Comparison of ENCODE assay signal across 13 cellular contexts in the genomic region with DNA sequence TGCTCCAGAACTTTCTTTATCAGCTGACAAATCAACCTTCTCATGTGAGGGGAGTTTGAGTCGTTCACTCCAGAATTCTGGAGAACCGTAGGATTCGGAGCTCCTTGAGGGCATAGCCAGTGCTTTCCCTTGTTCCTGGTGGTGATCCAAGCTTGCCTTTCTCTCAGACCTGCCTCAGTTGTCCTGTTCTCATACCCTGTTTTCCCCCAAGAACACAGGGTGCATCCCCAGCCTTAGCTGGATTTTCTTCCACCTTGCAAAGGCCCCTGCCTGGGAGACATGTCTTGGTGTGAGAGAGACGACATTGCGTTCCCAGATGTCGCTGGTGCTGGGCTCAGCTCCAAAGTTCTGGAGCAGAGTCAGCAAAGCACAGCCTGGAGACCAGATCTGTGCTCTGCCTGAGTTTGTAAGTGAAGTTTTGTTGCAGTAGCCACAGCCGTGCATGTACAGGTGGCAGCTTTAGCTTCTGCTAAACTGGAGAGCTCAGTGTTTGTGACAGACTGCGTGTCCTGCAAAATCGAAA. TPM values are rescaled to one million over a fixed set of nuclear protein-coding genes. Genes with fewer than 3 reads are reported as not detected.
DNase-seq lines count a peak whose midpoint lies in the region; ATAC-seq, FAIRE-seq and TF ChIP-seq lines count a peak whose summit lies in the region.
"Had no signal": no experiment of that assay in that cellular context is flagged by ENCODE, and none has a peak within 500 bp of the region (broad histone marks: within the 10 kb centered on the region; RNA-seq: fewer than 3 reads in every experiment).

No MANE protein-coding gene starts in this region.

- H3K9me1 ChIP-seq in IMR-90 (ENCODE audit: insufficient read depth, low read length): peaks cover 11% of the 10 kb centered on the region; the same call in 1 of the 2 replicates

- H2BK12ac ChIP-seq in mesenchymal stem cell (ENCODE audit: low read length in 2 of 2): no peak overlapping the region

- 100% methylated on average over 1 of the region's 9 CpGs; no CpG with 5 or more reads in 1 of the 2 experiments for WGBS in IMR-90 (ENCODE audit: extremely low coverage in 2 of 2, insufficient read length in 1 of 2), 2 experiments
- WGBS in mesenchymal stem cell: 82% methylated on average over 9 of the region's 9 CpGs
- WGBS in testis, 2 donors: 69 to 71% methylated on average over 9 of the region's 9 CpGs

- no peak overlapping the region for H3K4me3 ChIP-seq in IMR-90 (ENCODE audit: insufficient read depth, low read depth, low read length)
- no peak overlapping the region for H3K4me3 ChIP-seq in mesenchymal stem cell (ENCODE audit: insufficient read depth in 1 of 2, low read depth in 1 of 2, low read length in 2 of 2)
- H3K4me3 ChIP-seq in testis: no peak overlapping the region
- H3K4me3 ChIP-seq: body of pancreas had no signal

- H2BK5ac ChIP-seq in IMR-90 (ENCODE audit: low read depth, low read length, poor library complexity, severe bottlenecking) (no peak overlapping the region), mesenchymal stem cell (ENCODE audit: low read depth, low read length, poor library complexity, severe bottlenecking) (no peak overlapping the region)

- H4K20me1 ChIP-seq in IMR-90 (ENCODE audit: insufficient read depth, low read length): peaks cover 5% of the 10 kb centered on the region; the same call in 1 of the 2 replicates

- in situ Hi-C loops in IMR-90 (cut with MboI; ENCODE audit: low sequenced_read_pairs): no loop called here

- H2AFZ ChIP-seq in IMR-90 (replicated peaks; ENCODE audit: low read length, poor library complexity): no peak overlapping the region
- no peak overlapping the region for H2AFZ ChIP-seq in mesenchymal stem cell (ENCODE audit: low read depth, low read length)

- TF ChIP-seq POLR2A in IMR-90 (IDR thresholded peaks at IDR 0.05; ENCODE audit: low read depth, low read length) (no peak), testis (IDR thresholded peaks at IDR 0.05) (no peak)

- H4K8ac ChIP-seq in IMR-90 (ENCODE audit: low read depth in 2 of 2, low read length in 2 of 2): no peak overlapping the region
- no peak overlapping the region for H4K8ac ChIP-seq in mesenchymal stem cell (ENCODE audit: low read length)

- H3K4me2 ChIP-seq in IMR-90 (ENCODE audit: low read depth, low read length): no peak overlapping the region
- H3K4me2 ChIP-seq in mesenchymal stem cell (ENCODE audit: low read length, poor library complexity, severe bottlenecking): no peak overlapping the region

- DNase-seq in Ammon's horn (ENCODE audit: low spot score) (peak; percentile 75), IMR-90 (no peak), anterior cingulate cortex (lab: John Stamatoyannopoulos, UW) (peak in 31 of 58 donors; percentile 11 to 59 (median 39)), mesenchymal stem cell (no peak), D721Med (ENCODE audit: insufficient read length, low spot score) (no peak), NCI-H1436 treated with DMSO at 0.1 percent for 48 hours (lab: John Stamatoyannopoulos, UW) (no peak), testis (no peak)
- no peak for DNase-seq in stimulated activated naive CD4-positive, alpha-beta T cell treated with Interleukin-2 at 50 U/mL for 16 hours (lab: John Stamatoyannopoulos, UW)
- DNase-seq: DMS79 had no signal

- peaks cover 20% of the 10 kb centered on the region; the same call in 1 of the 2 replicates for H3K27me3 ChIP-seq in IMR-90 (ENCODE audit: control insufficient read depth, insufficient read depth, low read length)
- peaks cover 64 to 96% of the 10 kb centered on the region in 2 experiments for H3K27me3 ChIP-seq in mesenchymal stem cell (ENCODE audit: control insufficient read depth in 1 of 2, insufficient read depth in 1 of 2, low read length in 2 of 2)
- H3K27me3 ChIP-seq in testis: no peaks in the 10 kb centered on the region
- H3K27me3 ChIP-seq: body of pancreas had no signal

- CTCF ChIA-PET in IMR-90 (lab: Yijun Ruan, JAX): interaction anchor here (0.6 to 2.0 kb wide), 7 partner anchors 10 to 114 kb away, joined by 3 to 16 read pairs (median 3); no protein-coding TSS in a partner anchor

- H2BK120ac ChIP-seq in IMR-90 (ENCODE audit: low read depth, low read length) (no peak overlapping the region), mesenchymal stem cell (ENCODE audit: low read depth, low read length) (no peak overlapping the region)

- no peaks in the 10 kb centered on the region for H3K79me1 ChIP-seq in IMR-90 (ENCODE audit: low read depth in 1 of 2, low read length in 2 of 2)
- no peaks in the 10 kb centered on the region for H3K79me1 ChIP-seq in mesenchymal stem cell (replicated peaks; ENCODE audit: low read length, poor library complexity, severe bottlenecking)

- H3K56ac ChIP-seq in IMR-90 (ENCODE audit: extremely low read depth, insufficient read depth, low read length): no peak overlapping the region

- no peak for ATAC-seq in IMR-90 (ENCODE audit: low read depth)

- H3K36me3 ChIP-seq in IMR-90 (ENCODE audit: control insufficient read depth, insufficient read depth, low read length) (no peaks in the 10 kb centered on the region), mesenchymal stem cell (ENCODE audit: control insufficient read depth in 1 of 2, insufficient read depth in 2 of 2, low read depth in 1 of 2, low read length in 2 of 2) (no peaks in the 10 kb centered on the region), testis (ENCODE audit: low read depth, missing control alignments) (no peaks in the 10 kb centered on the region)

- intact Hi-C loops in IMR-90 (cut with micrococcal nuclease) (loop anchor here (1.0 to 5.0 kb wide), 2 partner anchors 97 to 114 kb away; no protein-coding TSS in a partner anchor), testis (cut with DNase I; ENCODE audit: low total_unique reads) (loop anchor here (10.0 kb wide), 1 partner anchor 114 kb away; no protein-coding TSS in a partner anchor)

- H3K27ac ChIP-seq in IMR-90 (ENCODE audit: insufficient read depth, low read length): no peak overlapping the region
- no peak overlapping the region for H3K27ac ChIP-seq in mesenchymal stem cell (ENCODE audit: low read length, poor library complexity, severe bottlenecking)
- H3K27ac ChIP-seq in testis: no peak overlapping the region
- H3K27ac ChIP-seq: body of pancreas had no signal

- H3K4me1 ChIP-seq in IMR-90 (ENCODE audit: control insufficient read depth, insufficient read depth, low read length): peaks cover 23% of the 10 kb centered on the region; the same call in 1 of the 2 replicates
- H3K4me1 ChIP-seq in mesenchymal stem cell (ENCODE audit: control insufficient read depth, insufficient read depth, low read depth, low read length): peaks cover 36% of the 10 kb centered on the region
- H3K4me1 ChIP-seq in testis: peaks cover 6% of the 10 kb centered on the region

- dilution Hi-C loops in IMR-90 (cut with HindIII; ENCODE audit: low sequenced_read_pairs, unreplicated experiment): no loop called here

- POLR2A ChIA-PET in IMR-90 (lab: Charles Lee; ENCODE audit: unreplicated experiment): no interaction called here

- H2AK5ac ChIP-seq in IMR-90 (ENCODE audit: low read depth, low read length) (no peak overlapping the region), mesenchymal stem cell (ENCODE audit: low read length, severe bottlenecking) (no peak overlapping the region)

- H2BK15ac ChIP-seq in IMR-90 (ENCODE audit: low read depth, low read length) (no peak overlapping the region), mesenchymal stem cell (ENCODE audit: low read depth, poor library complexity, severe bottlenecking) (no peak overlapping the region)

- no peak overlapping the region for H2BK20ac ChIP-seq in IMR-90 (ENCODE audit: low read depth, low read length)

- H3K23ac ChIP-seq in IMR-90 (ENCODE audit: low read depth, low read length) (no peak overlapping the region), mesenchymal stem cell (ENCODE audit: low read length in 2 of 2) (no peak overlapping the region)

- H4K5ac ChIP-seq in IMR-90 (ENCODE audit: low read depth, low read length): no peak overlapping the region

- H3K9me3 ChIP-seq in IMR-90 (ENCODE audit: control insufficient read depth, insufficient read depth, low read length) (no peaks in the 10 kb centered on the region), mesenchymal stem cell (ENCODE audit: control insufficient read depth, low read length) (no peaks in the 10 kb centered on the region), testis (no peaks in the 10 kb centered on the region)
- H3K9me3 ChIP-seq: body of pancreas had no signal

- no peak for FAIRE-seq in D721Med (lab: Jason Lieb, UNC)
- FAIRE-seq: TTC549 had no signal

- H3K14ac ChIP-seq in IMR-90 (replicated peaks; ENCODE audit: low read depth, low read length) (no peak overlapping the region), mesenchymal stem cell (ENCODE audit: low read length in 2 of 2) (no peak overlapping the region)

- no peak overlapping the region for H3K9ac ChIP-seq in IMR-90 (ENCODE audit: low read depth, low read length)
- no peak overlapping the region for H3K9ac ChIP-seq in mesenchymal stem cell (ENCODE audit: low read length)

- H3K4ac ChIP-seq in IMR-90 (ENCODE audit: low read depth, low read length) (no peak overlapping the region), mesenchymal stem cell (ENCODE audit: low read depth in 1 of 2, low read length in 2 of 2) (no peak overlapping the region)

- H3K18ac ChIP-seq in IMR-90 (ENCODE audit: low read depth, low read length): no peak overlapping the region
- H3K18ac ChIP-seq in mesenchymal stem cell (ENCODE audit: low read depth in 1 of 2, low read length in 2 of 2): peak overlapping the region in 1 of 2 experiments; percentile 28

- H4K91ac ChIP-seq in IMR-90 (ENCODE audit: insufficient read depth, low read depth, low read length): no peak overlapping the region
- peak overlapping the region; percentile 59 for H4K91ac ChIP-seq in mesenchymal stem cell (ENCODE audit: low read length)

- no peak for TF ChIP-seq RAD21 in IMR-90 (IDR thresholded peaks at IDR 0.05; ENCODE audit: low read length)

- H2AK9ac ChIP-seq in IMR-90 (replicated peaks; ENCODE audit: low read depth, low read length, poor library complexity): peak overlapping the region; percentile 22

- TF ChIP-seq CTCF in IMR-90 (conservative IDR thresholded peaks at IDR 0.05; ENCODE audit: low read depth, low read length) (no peak), D721Med (IDR thresholded peaks at IDR 0.05; ENCODE audit: insufficient read depth, missing control alignments) (no peak), testis (IDR thresholded peaks at IDR 0.05) (peak in 1 of 3 experiments; percentile 7)

- BruUV-seq in IMR-90 (replicated peaks; lab: Mats Ljungman, UMichigan): no TSS peak

RNA-seq across cellular contexts. Expression of gene ABCG1, which starts 40.0 kb away (rescaled TPM):
- total RNA-seq in IMR-90 (2012; rRNA removed): under 0.01 and 0.36 TPM in 2 replicates
- polyA plus RNA-seq in IMR-90 (2012; rRNA removed): 0.14 and 0.19 TPM in 2 replicates
- polyA plus RNA-seq in IMR-90 (2012; cell fraction: cytosol; rRNA removed): 0.13 and 0.23 TPM in 2 replicates
- polyA plus RNA-seq in IMR-90 (2012; cell fraction: nucleus; rRNA removed; ENCODE audit: low replicate concordance): 0.20 and 0.23 TPM in 2 replicates
- 3.1 TPM for polyA plus RNA-seq in mesenchymal stem cell (2013, experiment 1 of 2)
- 3.1 TPM for polyA plus RNA-seq in mesenchymal stem cell (2013, experiment 2 of 2)
- total RNA-seq in testis: 1 to 10 TPM; 4.6 to 5.9 TPM
- polyA plus RNA-seq in testis (ENCODE audit: insufficient read depth, low read depth, low replicate concordance): 5.1 TPM

RNA-seq across cellular contexts. Expression of gene TFF3, which starts 56.3 kb away (rescaled TPM):
- total RNA-seq in IMR-90 (2012; rRNA removed) (not detected in 2 replicates), testis (10 to 100 TPM in 1 of 2 donors, 1 to 10 TPM in 1; 3.9 to 12.9 TPM)
- polyA plus RNA-seq in IMR-90 (2012; rRNA removed) (not detected in 2 replicates), testis (ENCODE audit: insufficient read depth, low read depth, low replicate concordance) (11.5 TPM)
- not detected in 2 replicates for polyA plus RNA-seq in IMR-90 (2012; cell fraction: cytosol; rRNA removed)
- not detected in 2 replicates for polyA plus RNA-seq in IMR-90 (2012; cell fraction: nucleus; rRNA removed; ENCODE audit: low replicate concordance)
- not detected for polyA plus RNA-seq in mesenchymal stem cell (2013, experiment 1 of 2)
- polyA plus RNA-seq in mesenchymal stem cell (2013, experiment 2 of 2): not detected
- total RNA-seq: activated CD4-positive, alpha-beta memory T cell treated with anti-CD3 and anti-CD28 coated beads, Interleukin-2, amount 10 ng/mL, durations not matched to agents 7 days and 5 days; occipital lobe had no signal

Comparison
In these comparisons a context has a peak if more than half of its experiments do, and no peak if none do; other contexts are left out.
1. DNase-seq: peak in Ammon's horn (single experiment) and anterior cingulate cortex (31 of 58); none in IMR-90 (single experiment), mesenchymal stem cell (single experiment), stimulated activated naive CD4-positive, alpha-beta T cell treated with Interleukin-2 at 50 U/mL for 16 hours (single experiment), D721Med (single experiment), NCI-H1436 treated with DMSO at 0.1 percent for 48 hours (single experiment) and testis (single experiment).